Comparison of ENCODE assay signal across 18 cellular contexts in genomic region chrX:150506486-150506885, GRCh38.
A peak's percentile ranks its signal among the peaks of the same experiment; 100 is the strongest.
DNase-seq lines count a peak whose midpoint lies in the region; ATAC-seq and TF ChIP-seq lines count a peak whose summit lies in the region.
"Had no signal": no experiment of that assay in that cellular context is flagged by ENCODE, and none has a peak within 500 bp of the region (broad histone marks: within the 10 kb centered on the region; RNA-seq: fewer than 3 reads in every experiment).

No MANE protein-coding gene starts in this region.

- TF ChIP-seq CTCF in thyroid gland (IDR thresholded peaks at IDR 0.05): no peak

- DNase-seq in NCI-H748 (lab: John Stamatoyannopoulos, UW; ENCODE audit: unreplicated experiment) (peak; percentile 18), NCI-H748 treated with DMSO at 0.1 percent for 48 hours (lab: John Stamatoyannopoulos, UW) (no peak), NCI-H69 (lab: John Stamatoyannopoulos, UW) (peak; percentile 1), iPS DF 6.9 (ENCODE audit: low read depth, low spot score) (no peak), thyroid gland (peak; percentile 57 to 61), NCI-H82 treated with DMSO at 0.1 percent for 48 hours (lab: John Stamatoyannopoulos, UW; ENCODE audit: unreplicated experiment) (no peak), GM03348 (ENCODE audit: low spot score) (no peak)
- DNase-seq: activated CD4-positive, alpha-beta T cell treated with anti-CD3 and anti-CD28 coated beads for 1 hour; activated naive CD8-positive, alpha-beta T cell treated with anti-CD3 and anti-CD28 coated beads for 36 hours; CD4-positive, alpha-beta memory T cell; central memory CD4-positive, alpha-beta T cell; NCI-H524 treated with DMSO at 0.1 percent for 48 hours; RPMI8226; stimulated activated naive B cell treated with anti-CD40 and anti-IgM and Interleukin-4, amounts not matched to agents 10 μg/mL and 1 μg/mL and 100 μg/mL, for 72 hours had no signal

- ATAC-seq in GM19463 (IDR thresholded peaks at IDR 0.05; ENCODE audit: unreplicated experiment): no peak
- ATAC-seq: A549; left lobe of liver; stimulated activated naive B cell treated with anti-CD40 and anti-IgM and Interleukin-4, amounts not matched to agents 10 μg/mL and 1 μg/mL and 100 μg/mL, for 72 hours had no signal

- WGBS in iPS DF 6.9 (ENCODE audit: insufficient coverage, insufficient read length): no CpG with 5 or more reads among the region's 6 CpGs
- WGBS in thyroid gland, 2 donors: 27 to 36% methylated on average over 4 to 5 of the region's 6 CpGs

- H3K4me1 ChIP-seq in iPS DF 6.9 (ENCODE audit: control insufficient read depth, insufficient read depth, low read length): peaks cover 19% of the 10 kb centered on the region
- H3K4me1 ChIP-seq in thyroid gland: peaks cover 13 to 61% of the 10 kb centered on the region in 2 donors
- H3K4me1 ChIP-seq: A549 had no signal

- H3K36me3 ChIP-seq in iPS DF 6.9 (ENCODE audit: control insufficient read depth, insufficient read depth, low read length) (no peaks in the 10 kb centered on the region), thyroid gland (no peaks in the 10 kb centered on the region)
- H3K36me3 ChIP-seq: vagina had no signal

- H3K27ac ChIP-seq in iPS DF 6.9 (ENCODE audit: low read length) (peak overlapping the region; percentile 33), thyroid gland (peak overlapping the region in 2 of 3 donors; percentile 15 to 68)
- H3K27ac ChIP-seq: A549 had no signal

- intact Hi-C loops in thyroid gland (cut with DNase I): no loop called here

- H3K9me3 ChIP-seq in iPS DF 6.9 (ENCODE audit: control insufficient read depth, insufficient read depth, low read length) (no peaks in the 10 kb centered on the region), thyroid gland (no peaks in the 10 kb centered on the region)
- H3K9me3 ChIP-seq: A549, vagina had no signal

- H3K27me3 ChIP-seq in iPS DF 6.9 (ENCODE audit: control insufficient read depth, insufficient read depth, low read length) (no peaks in the 10 kb centered on the region), thyroid gland (no peaks in the 10 kb centered on the region)
- H3K27me3 ChIP-seq: vagina had no signal

- peak in 1 of 2 donors; percentile 8 for TF ChIP-seq POLR2A in thyroid gland (IDR thresholded peaks at IDR 0.05)

- no peak overlapping the region for H3K4me3 ChIP-seq in iPS DF 6.9 (ENCODE audit: low read length)
- H3K4me3 ChIP-seq in thyroid gland (replicated peaks in 1 of 3): no peak overlapping the region
- H3K4me3 ChIP-seq: A549, vagina had no signal

Comparison
In these comparisons a context has a peak if more than half of its experiments do, and no peak if none do; other contexts are left out.
1. DNase-seq: peak in NCI-H748 (single experiment), NCI-H69 (single experiment) and thyroid gland (2 of 2); none in NCI-H748 treated with DMSO at 0.1 percent for 48 hours (single experiment), iPS DF 6.9 (single experiment), NCI-H82 treated with DMSO at 0.1 percent for 48 hours (single experiment) and GM03348 (single experiment).